Comparison of ENCODE assay signal across 9 cellular contexts in the genomic region with DNA sequence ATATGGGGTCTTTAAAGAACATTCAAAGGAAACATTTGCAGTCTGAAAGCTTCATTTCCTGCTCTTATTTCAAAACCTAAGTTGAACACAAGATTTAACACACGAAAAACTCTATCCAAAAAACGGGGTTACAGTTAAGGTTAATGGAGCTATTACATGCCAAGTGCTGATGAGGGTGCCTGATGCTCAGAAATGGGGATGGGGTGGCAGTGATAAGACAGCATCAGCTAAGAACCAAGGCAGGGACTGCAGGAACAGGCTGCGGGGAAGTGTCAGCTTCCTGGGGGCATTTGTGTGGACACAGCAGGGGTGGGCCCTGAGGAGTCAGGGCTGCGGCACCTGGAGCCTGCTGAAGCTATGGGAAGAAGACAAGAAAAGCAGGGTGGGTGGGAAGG. TPM values are rescaled to one million over a fixed set of nuclear protein-coding genes. Genes with fewer than 3 reads are reported as not detected.
DNase-seq lines count a peak whose midpoint lies in the region; ATAC-seq and TF ChIP-seq lines count a peak whose summit lies in the region.
"Had no signal": no experiment of that assay in that cellular context is flagged by ENCODE, and none has a peak within 500 bp of the region (broad histone marks: within the 10 kb centered on the region; RNA-seq: fewer than 3 reads in every experiment).

No MANE protein-coding gene starts in this region.

- DNase-seq in esophagus squamous epithelium (lab: John Stamatoyannopoulos, UW): no peak
- DNase-seq in Ammon's horn (ENCODE audit: low spot score): no peak
- no peak for DNase-seq in mucosa of descending colon
- DNase-seq in foreskin melanocyte: no peak
- DNase-seq: cortex of kidney had no signal

- H3K79me2 ChIP-seq in SU-DHL-6 (ENCODE audit: insufficient read depth, low read length): peaks cover 34% of the 10 kb centered on the region; the same call in 1 of the 2 replicates

- no peaks in the 10 kb centered on the region for H4K20me1 ChIP-seq in SU-DHL-6 (ENCODE audit: low read depth, low read length)

- H3F3A ChIP-seq in SU-DHL-6 (ENCODE audit: insufficient read depth): no peaks in the 10 kb centered on the region

- TF ChIP-seq CTCF in SU-DHL-6 (IDR thresholded peaks at IDR 0.05; ENCODE audit: insufficient read depth, low read length, poor library complexity, severe bottlenecking) (no peak), esophagus squamous epithelium (IDR thresholded peaks at IDR 0.05) (no peak), mucosa of descending colon (IDR thresholded peaks at IDR 0.05) (no peak)

- no peak for TF ChIP-seq POLR2A in esophagus squamous epithelium (IDR thresholded peaks at IDR 0.05)

- ATAC-seq in HG03378 (IDR thresholded peaks at IDR 0.05; ENCODE audit: unreplicated experiment) (peak; percentile 7), mucosa of descending colon (no peak)

- H3K9me3 ChIP-seq in SU-DHL-6 (ENCODE audit: insufficient read depth, low read length) (no peaks in the 10 kb centered on the region), esophagus squamous epithelium (no peaks in the 10 kb centered on the region), mucosa of descending colon (no peaks in the 10 kb centered on the region)

- H3K4me1 ChIP-seq in esophagus squamous epithelium: peaks cover 14 to 92% (median 35%) of the 10 kb centered on the region in 3 donors
- peaks cover 23% of the 10 kb centered on the region for H3K4me1 ChIP-seq in mucosa of descending colon (ENCODE audit: low read depth)

- H3K36me3 ChIP-seq in SU-DHL-6 (ENCODE audit: low read length) (no peaks in the 10 kb centered on the region), esophagus squamous epithelium (peaks cover 0 to 14% (median 0%) of the 10 kb centered on the region in 3 donors), mucosa of descending colon (ENCODE audit: low read depth) (no peaks in the 10 kb centered on the region)

- WGBS in esophagus squamous epithelium, 2 donors: 18 to 36% methylated on average over 4 of the region's 4 CpGs

- H3K9me2 ChIP-seq in SU-DHL-6 (replicated peaks; ENCODE audit: insufficient read depth, low read length): no peaks in the 10 kb centered on the region

- H3K4me3 ChIP-seq in SU-DHL-6 (ENCODE audit: insufficient read depth, low read length, poor library complexity, severe bottlenecking) (no peak overlapping the region), esophagus squamous epithelium (no peak overlapping the region), skin epidermis (no peak overlapping the region), mucosa of descending colon (no peak overlapping the region)

- intact Hi-C loops in esophagus squamous epithelium (cut with DNase I): no loop called here
- intact Hi-C loops in mucosa of descending colon (cut with DNase I, micrococcal nuclease): no loop called here

- peak overlapping the region; percentile 13 for H3K4me2 ChIP-seq in SU-DHL-6 (ENCODE audit: low read depth, low read length, poor library complexity, severe bottlenecking)

- H3K9ac ChIP-seq in SU-DHL-6 (ENCODE audit: low read length): no peak overlapping the region

- H3K27me3 ChIP-seq in SU-DHL-6 (ENCODE audit: low read length) (no peaks in the 10 kb centered on the region), esophagus squamous epithelium (no peaks in the 10 kb centered on the region)

- H3K27ac ChIP-seq in SU-DHL-6 (ENCODE audit: low read depth, low read length) (no peak overlapping the region), esophagus squamous epithelium (peak overlapping the region; percentile 76 to 87 (median 84)), skin epidermis (peak overlapping the region in 20 of 21 experiments; percentile 25 to 86 (median 66))

- no peak overlapping the region for H2AFZ ChIP-seq in SU-DHL-6 (ENCODE audit: low read depth, low read length, severe bottlenecking)

RNA-seq across cellular contexts. Expression of a gene that starts 12.2 kb away (rescaled TPM):
- total RNA-seq in esophagus squamous epithelium: 10 to 100 TPM; 42.5 to 75.2 (median 50.8) TPM
- total RNA-seq in mucosa of descending colon: 100 to 1,000 TPM in 1 of 3 donors, 10 to 100 TPM in 2; 68.4 to 100 (median 79.8) TPM

RNA-seq across cellular contexts. Expression of a gene that starts 21.0 kb away (rescaled TPM):
- total RNA-seq in esophagus squamous epithelium: under 1 TPM in 1 of 4 donors, not detected in 3; 0.18 TPM
- not detected for total RNA-seq in mucosa of descending colon
- total RNA-seq: sciatic nerve had no signal

RNA-seq across cellular contexts. Expression of a gene that starts 34.4 kb away (rescaled TPM):
- total RNA-seq in esophagus squamous epithelium (10 to 100 TPM in 2 of 4 donors, 1 to 10 TPM in 2; 7.8 to 12.4 (median 10.4) TPM), mucosa of descending colon (10 to 100 TPM; 10.2 to 18.1 (median 11.0) TPM)

RNA-seq across cellular contexts. Expression of a gene that starts 40.0 kb away (rescaled TPM):
- total RNA-seq in esophagus squamous epithelium: not detected
- total RNA-seq in mucosa of descending colon: not detected
- total RNA-seq: sciatic nerve had no signal
